ENCODE assay signal across 13 cellular contexts in the genomic region with DNA sequence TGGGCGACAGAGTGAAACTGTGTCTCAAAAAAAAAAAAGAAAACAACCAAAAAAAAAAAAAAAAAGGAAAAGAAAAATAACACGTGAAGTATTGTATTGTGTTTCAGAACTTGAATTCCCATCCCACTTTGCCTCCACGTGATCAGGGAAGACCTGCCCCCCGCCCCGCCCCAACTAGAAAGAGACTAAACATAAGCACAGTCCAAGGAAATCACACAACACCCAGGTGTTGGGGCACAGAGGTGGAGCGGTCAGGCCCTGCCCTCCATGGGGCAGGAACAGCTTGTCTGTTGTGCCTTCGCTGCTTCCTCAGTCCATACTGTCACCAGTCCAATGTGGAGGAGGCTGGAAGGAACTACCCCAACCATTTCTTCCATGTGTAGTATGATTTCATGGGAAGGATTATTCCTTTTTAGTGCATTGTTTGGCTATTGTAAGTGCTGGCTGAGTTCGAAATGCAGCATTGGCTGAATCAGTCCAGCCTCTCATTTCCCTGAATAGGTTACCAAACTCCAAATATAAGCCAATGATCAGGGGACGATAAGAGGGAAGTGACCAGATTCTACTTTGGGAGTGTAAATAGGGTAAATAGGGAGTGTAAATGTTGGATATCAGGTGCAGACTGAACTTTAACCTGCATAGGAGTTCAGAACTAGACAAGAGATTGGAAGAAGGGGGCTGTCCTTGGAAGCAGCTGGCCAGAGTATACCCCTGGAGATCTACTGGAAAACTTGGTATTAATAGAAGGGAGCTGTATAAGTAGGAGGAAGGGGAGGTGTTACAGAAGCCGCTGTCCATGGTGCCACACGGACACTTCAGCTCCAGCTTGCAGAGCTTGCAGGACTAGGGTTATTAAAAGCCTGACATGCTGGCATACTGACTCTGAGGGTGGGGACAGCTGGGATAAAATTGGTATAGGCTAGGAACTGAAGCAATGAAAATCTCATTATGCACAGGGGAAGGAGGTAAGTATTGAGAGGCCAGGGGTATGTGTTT. TPM values are rescaled to one million over a fixed set of nuclear protein-coding genes. Genes with fewer than 3 reads are reported as not detected.
DNase-seq lines count a peak whose midpoint lies in the region; TF ChIP-seq lines count a peak whose summit lies in the region.
"Had no signal": no experiment of that assay in that cellular context is flagged by ENCODE, and none has a peak within 500 bp of the region (broad histone marks: within the 10 kb centered on the region; RNA-seq: fewer than 3 reads in every experiment).

No MANE protein-coding gene starts in this region.

- POLR2A ChIA-PET in MCF 10A (lab: Yijun Ruan, JAX): interaction anchor here (0.6 kb wide), 1 partner anchor 15 kb away, joined by 3 read pairs; no protein-coding TSS in a partner anchor

- peak; percentile 13 for DNase-seq in MCF 10A (ENCODE audit: unreplicated experiment)
- no peak for DNase-seq in breast epithelium (ENCODE audit: low spot score in 2 of 2)
- peak; percentile 28 for DNase-seq in UCSD-AML1 (lab: John Stamatoyannopoulos, UW; ENCODE audit: unreplicated experiment)
- DNase-seq in left ventricle myocardium inferior: peak; percentile 40
- peak; percentile 33 for DNase-seq in renal cortical epithelial cell (ENCODE audit: low read depth)
- DNase-seq in HFFc6: no peak
- DNase-seq in adrenal gland: no peak
- DNase-seq in activated gamma-delta T cell (lab: John Stamatoyannopoulos, UW): no peak
- DNase-seq: AML-193; H7; NCI-H1417 treated with DMSO at 0.1 percent for 48 hours; stimulated activated naive CD4-positive, alpha-beta T cell had no signal

- H3K27me3 ChIP-seq in breast epithelium (no peaks in the 10 kb centered on the region), left ventricle myocardium inferior (ENCODE audit: low read depth) (no peaks in the 10 kb centered on the region), adrenal gland (no peaks in the 10 kb centered on the region)

- TF ChIP-seq POLR2A in breast epithelium (IDR thresholded peaks at IDR 0.05) (no peak), adrenal gland (IDR thresholded peaks at IDR 0.05) (no peak)

- H3K4me1 Mint-ChIP-seq in MCF 10A (ENCODE audit: insufficient read depth, unreplicated experiment): no peaks in the 10 kb centered on the region
- H3K4me1 Mint-ChIP-seq in HFFc6 (ENCODE audit: low read depth): no peaks in the 10 kb centered on the region

- 89 to 91% (median 90%) methylated on average over 11 of the region's 11 CpGs for WGBS in adrenal gland, 4 donors

- H3K9me3 Mint-ChIP-seq in MCF 10A (ENCODE audit: unreplicated experiment) (no peaks in the 10 kb centered on the region), HFFc6 (no peaks in the 10 kb centered on the region)
- H3K9me3 Mint-ChIP-seq: activated T-helper 1 cell treated with anti-CD3 and anti-CD28 coated beads, Interleukin-12 subunit alpha, Interleukin-12 subunit beta, Interleukin-2, Interleukin-4 antibody, amounts not matched to agents 30 ng/mL and 10 ng/mL and 1 ng/mL, durations not matched to agents 14 hours and 24 hours and 36 hours had no signal

- H3K27me3 Mint-ChIP-seq in MCF 10A (ENCODE audit: insufficient read depth, unreplicated experiment) (no peaks in the 10 kb centered on the region), HFFc6 (ENCODE audit: insufficient read depth) (no peaks in the 10 kb centered on the region)

- H3K9me3 ChIP-seq in breast epithelium: no peaks in the 10 kb centered on the region
- H3K9me3 ChIP-seq in left ventricle myocardium inferior (replicated peaks): no peaks in the 10 kb centered on the region
- no peaks in the 10 kb centered on the region for H3K9me3 ChIP-seq in adrenal gland (replicated peaks in 1 of 3)

- H3K4me3 Mint-ChIP-seq in MCF 10A (ENCODE audit: unreplicated experiment): no peak overlapping the region
- no peak overlapping the region; the same call in 1 of the 2 replicates for H3K4me3 Mint-ChIP-seq in HFFc6
- H3K4me3 Mint-ChIP-seq: activated T-helper 1 cell treated with anti-CD3 and anti-CD28 coated beads, Interleukin-12 subunit alpha, Interleukin-12 subunit beta, Interleukin-2, Interleukin-4 antibody, amounts not matched to agents 30 ng/mL and 10 ng/mL and 1 ng/mL, durations not matched to agents 14 hours and 24 hours and 36 hours had no signal

- intact Hi-C loops in MCF 10A (cut with micrococcal nuclease): no loop called here
- intact Hi-C loops in breast epithelium (cut with DNase I; ENCODE audit: low total_unique reads): no loop called here
- intact Hi-C loops in left ventricle myocardium inferior (cut with micrococcal nuclease): no loop called here
- intact Hi-C loops in adrenal gland (cut with DNase I): no loop called here

- H3K27ac ChIP-seq in breast epithelium (no peak overlapping the region), left ventricle myocardium inferior (replicated peaks) (no peak overlapping the region), adrenal gland (no peak overlapping the region)

- H3K4me3 ChIP-seq in breast epithelium (no peak overlapping the region), left ventricle myocardium inferior (no peak overlapping the region), adrenal gland (no peak overlapping the region)

- CTCF ChIA-PET in MCF 10A (lab: Yijun Ruan, JAX): no interaction called here

- H3K36me3 Mint-ChIP-seq in MCF 10A (ENCODE audit: insufficient read depth, unreplicated experiment) (no peaks in the 10 kb centered on the region), HFFc6 (ENCODE audit: low read depth) (no peaks in the 10 kb centered on the region; the same call in 1 of the 2 replicates)

- no peaks in the 10 kb centered on the region for H3K4me1 ChIP-seq in breast epithelium
- no peaks in the 10 kb centered on the region for H3K4me1 ChIP-seq in left ventricle myocardium inferior
- no peaks in the 10 kb centered on the region for H3K4me1 ChIP-seq in adrenal gland (replicated peaks in 1 of 2)

- H3K36me3 ChIP-seq in breast epithelium (no peaks in the 10 kb centered on the region), left ventricle myocardium inferior (no peaks in the 10 kb centered on the region), adrenal gland (replicated peaks in 1 of 2) (no peaks in the 10 kb centered on the region)

- H3K27ac Mint-ChIP-seq in MCF 10A (ENCODE audit: low read depth, unreplicated experiment) (no peak overlapping the region), HFFc6 (no peak overlapping the region)
- H3K27ac Mint-ChIP-seq: activated T-helper 1 cell treated with anti-CD3 and anti-CD28 coated beads, Interleukin-12 subunit alpha, Interleukin-12 subunit beta, Interleukin-2, Interleukin-4 antibody, amounts not matched to agents 30 ng/mL and 10 ng/mL and 1 ng/mL, durations not matched to agents 14 hours and 24 hours and 36 hours had no signal

- TF ChIP-seq CTCF in MCF 10A (IDR thresholded peaks at IDR 0.05; ENCODE audit: unreplicated experiment) (no peak), breast epithelium (IDR thresholded peaks at IDR 0.05) (no peak), left ventricle myocardium inferior (IDR thresholded peaks at IDR 0.05; ENCODE audit: borderline replicate concordance) (no peak), HFFc6 (IDR thresholded peaks at IDR 0.05) (no peak), adrenal gland (IDR thresholded peaks at IDR 0.05) (no peak)

- no TSS peak for BruUV-seq in MCF 10A (replicated peaks; lab: Mats Ljungman, UMichigan)

RNA-seq across cellular contexts. Expression of a gene that starts 50.7 kb away (rescaled TPM):
- 14.6 and 21.8 TPM in 2 replicates for total RNA-seq in MCF 10A (2022)
- 10 to 100 TPM; 13.4 to 26.1 (median 24.6) TPM for total RNA-seq in breast epithelium
- total RNA-seq in left ventricle myocardium inferior: 10.5 TPM
- total RNA-seq in renal cortical epithelial cell: 18.1 and 28.5 TPM in 2 replicates
- 10 to 100 TPM; 14.7 to 22.1 (median 18.9) TPM for total RNA-seq in HFFc6 (2021; fragmentation: NEBNext Ultra II Directional; extraction: Animal tissue kit (Norgen Biotek cat#: 25700))
- total RNA-seq in adrenal gland: 10 to 100 TPM in 7 of 8 donors, 1 to 10 TPM in 1; 9.5 to 17.9 (median 13.5) TPM
- 1 to 10 TPM; 1.9 to 7.8 (median 2.3) TPM for polyA plus RNA-seq in adrenal gland

Comparison
In these comparisons a context has a peak if more than half of its experiments do, and no peak if none do; other contexts are left out.
1. DNase-seq: peak in MCF 10A (single experiment), UCSD-AML1 (single experiment), left ventricle myocardium inferior (single experiment) and renal cortical epithelial cell (single experiment); none in breast epithelium (0 of 2), HFFc6 (single experiment), adrenal gland (0 of 7) and activated gamma-delta T cell (single experiment).